In the genomic region with DNA sequence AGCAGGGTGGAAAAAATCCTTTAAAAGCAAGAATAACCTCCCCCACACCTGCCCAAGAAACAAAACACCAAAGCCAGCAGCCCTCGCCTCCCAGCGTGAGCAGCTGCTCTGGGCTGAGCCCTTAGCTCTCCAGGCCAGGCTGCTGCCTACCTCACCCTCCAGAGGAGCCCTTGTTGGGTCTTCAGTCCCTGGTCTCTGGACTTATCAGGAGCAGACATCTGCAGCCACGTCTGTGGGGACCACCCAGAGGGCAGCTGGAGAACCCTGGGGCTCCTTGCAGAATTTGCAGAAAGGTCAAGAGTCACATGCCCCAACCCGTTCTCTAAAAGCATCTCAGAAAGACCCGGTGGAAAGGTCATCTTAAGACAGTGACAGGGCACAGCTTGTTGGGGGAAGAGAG, we compare ENCODE assay signal across 17 cellular contexts.
DNase-seq lines count a peak whose midpoint lies in the region; ATAC-seq, FAIRE-seq and TF ChIP-seq lines count a peak whose summit lies in the region.
"Had no signal": no experiment of that assay in that cellular context is flagged by ENCODE, and none has a peak within 500 bp of the region (broad histone marks: within the 10 kb centered on the region; RNA-seq: fewer than 3 reads in every experiment).

No MANE protein-coding gene starts in this region.

- H3K9me3 Mint-ChIP-seq in GM23338 (no peaks in the 10 kb centered on the region), neural crest cell (no peaks in the 10 kb centered on the region)
- H3K9me3 Mint-ChIP-seq: activated T-helper 2 cell treated with anti-CD3 and anti-CD28 coated beads, Interferon-gamma antibody, Interleukin-2, Interleukin-4, amounts not matched to agents 10 μg/mL and 5 μg/mL and 100 μg/mL, durations not matched to agents 14 hours and 24 hours and 36 hours had no signal

- no peaks in the 10 kb centered on the region for H4K20me1 ChIP-seq in GM23338 (replicated peaks; ENCODE audit: insufficient read depth)

- no peaks in the 10 kb centered on the region for H3K79me2 ChIP-seq in GM23338 (replicated peaks; ENCODE audit: insufficient read depth)

- no peaks in the 10 kb centered on the region for H3K27me3 Mint-ChIP-seq in GM23338 (ENCODE audit: insufficient read depth, low read depth, poor library complexity)
- no peaks in the 10 kb centered on the region for H3K27me3 Mint-ChIP-seq in neural crest cell (ENCODE audit: low read depth)

- H3K27me3 ChIP-seq in GM23338 (ENCODE audit: insufficient read depth) = no peaks in the 10 kb centered on the region
- H3K27me3 ChIP-seq: ascending aorta, BE2C, transverse colon had no signal

- H3K27ac ChIP-seq in GM23338 (ENCODE audit: low read depth) = no peak overlapping the region
- H3K27ac ChIP-seq: ascending aorta, psoas muscle had no signal

- H3K36me3 Mint-ChIP-seq in GM23338 (ENCODE audit: low read depth) (no peaks in the 10 kb centered on the region), neural crest cell (ENCODE audit: low read depth) (no peaks in the 10 kb centered on the region)

- no peak overlapping the region for H3K4me3 ChIP-seq in GM23338
- H3K4me3 ChIP-seq: ascending aorta, psoas muscle, transverse colon had no signal

- FAIRE-seq in GM12891 (lab: Jason Lieb, UNC) (no peak), D721Med (lab: Jason Lieb, UNC) (no peak)

- peak overlapping the region; percentile 48; the same call in 1 of the 2 replicates for H3K4me2 ChIP-seq in GM23338

- H3K4me1 Mint-ChIP-seq in GM23338 = peaks cover 27% of the 10 kb centered on the region
- H3K4me1 Mint-ChIP-seq in neural crest cell = peaks cover 74% of the 10 kb centered on the region

- DNase-seq in GM23338 (ENCODE audit: low spot score) (peak; percentile 21), NCI-H1417 (lab: John Stamatoyannopoulos, UW) (peak; percentile 66 to 90 (median 75)), cerebellar cortex (ENCODE audit: low spot score) (peak; percentile 86), neural crest cell (ENCODE audit: low read depth, low spot score) (peak; percentile 66), GM12891 (ENCODE audit: insufficient read length, low spot score) (no peak), D721Med (ENCODE audit: insufficient read length, low spot score) (no peak), HUDEP-2 (lab: John Stamatoyannopoulos, UW; ENCODE audit: unreplicated experiment in 76 of 76) (no peak)
- DNase-seq in activated CD4-positive, alpha-beta T cell treated with anti-CD3 and anti-CD28 coated beads, Interleukin-2, amount 50 U/mL, for 1 hour = no peak
- DNase-seq: activated CD8-positive, alpha-beta T cell treated with anti-CD3 and anti-CD28 coated beads, Interleukin-2, amount 10 ng/mL, durations not matched to agents 7 days and 5 days; BE2C; DMS79 treated with DMSO at 0.1 percent for 48 hours; psoas muscle; SHP77; stimulated activated CD8-positive, alpha-beta memory T cell treated with anti-CD3 and anti-CD28 coated beads, Interleukin-4, amount 100 ng/mL, for 48 hours; transverse colon had no signal

- H3K36me3 ChIP-seq in GM23338 (ENCODE audit: insufficient read depth) = no peaks in the 10 kb centered on the region
- H3K36me3 ChIP-seq: ascending aorta, BE2C, transverse colon had no signal

- peak; percentile 95 for ATAC-seq in GM23338
- ATAC-seq: activated CD8-positive, alpha-beta T cell treated with anti-CD3 and anti-CD28 coated beads, Interleukin-2, amount 10 ng/mL, durations not matched to agents 7 days and 5 days had no signal

- H3K27ac Mint-ChIP-seq in GM23338 = no peak overlapping the region; the same call in 1 of the 2 replicates
- peak overlapping the region; percentile 96 for H3K27ac Mint-ChIP-seq in neural crest cell (ENCODE audit: unreplicated experiment)
- H3K27ac Mint-ChIP-seq: activated CD8-positive, alpha-beta T cell treated with anti-CD3 and anti-CD28 coated beads, Interleukin-2, amount 10 ng/mL, durations not matched to agents 7 days and 5 days; activated T-helper 2 cell treated with anti-CD3 and anti-CD28 coated beads, Interferon-gamma antibody, Interleukin-2, Interleukin-4, amounts not matched to agents 10 μg/mL and 5 μg/mL and 100 μg/mL, durations not matched to agents 14 hours and 24 hours and 36 hours had no signal

- H3K4me3 Mint-ChIP-seq in GM23338 = no peak overlapping the region
- peak overlapping the region; percentile 82 for H3K4me3 Mint-ChIP-seq in neural crest cell
- H3K4me3 Mint-ChIP-seq: activated CD8-positive, alpha-beta T cell treated with anti-CD3 and anti-CD28 coated beads, Interleukin-2, amount 10 ng/mL, durations not matched to agents 7 days and 5 days had no signal

- H3K4me1 ChIP-seq in GM23338 (ENCODE audit: insufficient read depth) = peaks cover 22% of the 10 kb centered on the region

- H3F3A ChIP-seq in GM23338 (replicated peaks; ENCODE audit: low read depth) = no peaks in the 10 kb centered on the region

- TF ChIP-seq CTCF in GM23338 (conservative IDR thresholded peaks at IDR 0.05; ENCODE audit: low read depth in 2 of 2) (no peak), neural crest cell (conservative IDR thresholded peaks at IDR 0.05) (no peak), D721Med (IDR thresholded peaks at IDR 0.05; ENCODE audit: insufficient read depth, missing control alignments) (no peak)

- no peak for TF ChIP-seq POLR2A in GM12891 (IDR thresholded peaks at IDR 0.05; ENCODE audit: low read depth, low read length)

- no peaks in the 10 kb centered on the region for H3K9me2 ChIP-seq in GM23338 (ENCODE audit: insufficient read depth)

- H2AFZ ChIP-seq in GM23338 = peak overlapping the region; percentile 90

TF ChIP-seq in GM23338, 12 proteins besides CTCF, POLR2A, EP300 and RAD21 (continues in another document):
- TF ChIP-seq, protein P1, sequence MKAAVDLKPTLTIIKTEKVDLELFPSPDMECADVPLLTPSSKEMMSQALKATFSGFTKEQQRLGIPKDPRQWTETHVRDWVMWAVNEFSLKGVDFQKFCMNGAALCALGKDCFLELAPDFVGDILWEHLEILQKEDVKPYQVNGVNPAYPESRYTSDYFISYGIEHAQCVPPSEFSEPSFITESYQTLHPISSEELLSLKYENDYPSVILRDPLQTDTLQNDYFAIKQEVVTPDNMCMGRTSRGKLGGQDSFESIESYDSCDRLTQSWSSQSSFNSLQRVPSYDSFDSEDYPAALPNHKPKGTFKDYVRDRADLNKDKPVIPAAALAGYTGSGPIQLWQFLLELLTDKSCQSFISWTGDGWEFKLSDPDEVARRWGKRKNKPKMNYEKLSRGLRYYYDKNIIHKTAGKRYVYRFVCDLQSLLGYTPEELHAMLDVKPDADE (IDR thresholded peaks at IDR 0.05) = no peak

TF ChIP-seq in GM12891, 5 proteins besides CTCF, POLR2A, EP300 and RAD21:
- TF ChIP-seq SPI1 (IDR thresholded peaks at IDR 0.05; ENCODE audit: low read depth, low read length) (no peak), POLR2AphosphoS5 (IDR thresholded peaks at IDR 0.05; ENCODE audit: low read depth, low read length) (no peak), PAX5 (IDR thresholded peaks at IDR 0.05; ENCODE audit: insufficient read depth, low read length, severe bottlenecking) (no peak), TAF1 (IDR thresholded peaks at IDR 0.05; ENCODE audit: low read depth, low read length) (no peak), POU2F2 (IDR thresholded peaks at IDR 0.05; ENCODE audit: low read depth, low read length) (no peak)

Comparison
In these comparisons a context has a peak if more than half of its experiments do, and no peak if none do; other contexts are left out.
1. DNase-seq: peak in GM23338 (single experiment), NCI-H1417 (3 of 3), cerebellar cortex (single experiment) and neural crest cell (single experiment); none in activated CD4-positive, alpha-beta T cell treated with anti-CD3 and anti-CD28 coated beads, Interleukin-2, amount 50 U/mL, for 1 hour (single experiment), GM12891 (single experiment), D721Med (single experiment) and HUDEP-2 (0 of 76).